10 cellular contexts compared by ENCODE assay signal in genomic region chr3:100041328-100041749, GRCh38.
DNase-seq lines count a peak whose midpoint lies in the region; ATAC-seq and TF ChIP-seq lines count a peak whose summit lies in the region.
"Had no signal": no experiment of that assay in that cellular context is flagged by ENCODE, and none has a peak within 500 bp of the region (broad histone marks: within the 10 kb centered on the region; RNA-seq: fewer than 3 reads in every experiment).

No MANE protein-coding gene starts in this region.

- WGBS in heart right ventricle, 2 donors: 35 to 62% methylated on average over 1 of the region's 1 CpG

- H3K4me2 ChIP-seq in skeletal muscle satellite cell (ENCODE audit: low read length): peak overlapping the region; percentile 70

- peak overlapping the region; percentile 81 to 91 (median 86) for H3K27ac ChIP-seq in heart right ventricle

- H3K36me3 ChIP-seq in heart right ventricle: no peaks in the 10 kb centered on the region
- no peaks in the 10 kb centered on the region for H3K36me3 ChIP-seq in skeletal muscle satellite cell (ENCODE audit: insufficient read depth, low read length)
- H3K36me3 ChIP-seq in BE2C: no peaks in the 10 kb centered on the region

- peak; percentile 19 to 84 (median 64) for ATAC-seq in heart right ventricle

- peak; percentile 67 for DNase-seq in GM04504 (ENCODE audit: low read depth)
- DNase-seq in amniotic stem cell (lab: John Stamatoyannopoulos, UW): peak; percentile 56
- DNase-seq in heart right ventricle: peak in 1 of 2 donors; percentile 42
- DNase-seq in Kasumi-1 (lab: John Stamatoyannopoulos, UW): no peak
- DNase-seq in globus pallidus (ENCODE audit: low spot score): no peak
- no peak for DNase-seq in T-helper 9 cell
- no peak for DNase-seq in BE2C
- DNase-seq: activated naive CD4-positive, alpha-beta T cell treated with anti-CD3 and anti-CD28 coated beads, Interleukin-2, amount 50 U/mL, for 16 hours; NK-92 treated with Interleukin-12 subunit alpha and Interleukin-12 subunit beta, amount 100 ng/mL, for 24 hours had no signal

- no peak for TF ChIP-seq CTCF in heart right ventricle (IDR thresholded peaks at IDR 0.05)
- no peak for TF ChIP-seq CTCF in BE2C (IDR thresholded peaks at IDR 0.05; ENCODE audit: low read depth, low read length)

- H3K4me1 ChIP-seq in heart right ventricle (peaks cover 14 to 65% (median 45%) of the 10 kb centered on the region in 9 donors), skeletal muscle satellite cell (ENCODE audit: control insufficient read depth, insufficient read depth, low read length) (peaks cover 43% of the 10 kb centered on the region), BE2C (peaks cover 11% of the 10 kb centered on the region)

- H3K4me3 ChIP-seq in heart right ventricle (no peak overlapping the region), skeletal muscle satellite cell (ENCODE audit: low read length) (peak overlapping the region; percentile 34), BE2C (ENCODE audit: low read depth, low read length) (no peak overlapping the region)

- no peaks in the 10 kb centered on the region for H3K9me3 ChIP-seq in heart right ventricle
- H3K9me3 ChIP-seq in skeletal muscle satellite cell (replicated peaks; ENCODE audit: low read length): no peaks in the 10 kb centered on the region
- no peaks in the 10 kb centered on the region for H3K9me3 ChIP-seq in BE2C

- no peaks in the 10 kb centered on the region for H3K27me3 ChIP-seq in heart right ventricle
- no peaks in the 10 kb centered on the region for H3K27me3 ChIP-seq in skeletal muscle satellite cell (ENCODE audit: control insufficient read depth, insufficient read depth, low read length)
- H3K27me3 ChIP-seq in BE2C: no peaks in the 10 kb centered on the region

- intact Hi-C loops in heart right ventricle (cut with DNase I): loop anchor here in 6 of 10 donors (5.0 to 10.0 kb wide), 6 partner anchors 34 to 194 kb away; no protein-coding TSS in a partner anchor

- peak overlapping the region; percentile 65 for H3K9ac ChIP-seq in skeletal muscle satellite cell (ENCODE audit: low read depth, low read length)

Comparison
In these comparisons a context has a peak if more than half of its experiments do, and no peak if none do; other contexts are left out.
1. DNase-seq: peak in GM04504 (single experiment) and amniotic stem cell (single experiment); none in Kasumi-1 (0 of 2), globus pallidus (single experiment), T-helper 9 cell (single experiment) and BE2C (single experiment).